16 cellular contexts compared by ENCODE assay signal in genomic region chr2:40329739-40330047, GRCh38.
"Had no signal": no experiment of that assay in that cellular context is flagged by ENCODE, and none has a peak within 500 bp of the region (broad histone marks: within the 10 kb centered on the region; RNA-seq: fewer than 3 reads in every experiment).

No MANE protein-coding gene starts in this region.

- H3K9me3 ChIP-seq: gastrocnemius medialis, testis, vagina had no signal

- DNase-seq: activated CD4-positive, alpha-beta T cell treated with anti-CD3 and anti-CD28 coated beads for 36 hours; activated CD8-positive, alpha-beta memory T cell treated with anti-CD3 and anti-CD28 coated beads, Interleukin-2, amount 50 U/mL, for 4 hours; activated CD8-positive, alpha-beta T cell treated with anti-CD3 and anti-CD28 coated beads for 36 hours; activated naive CD4-positive, alpha-beta T cell treated with anti-CD3 and anti-CD28 coated beads for 36 hours; central memory CD4-positive, alpha-beta T cell; gastrocnemius medialis; natural killer cell; occipital lobe; stimulated activated CD4-positive, alpha-beta T cell treated with anti-CD3 and anti-CD28 coated beads, Interleukin-4, amount 100 ng/mL, for 24 hours; testis had no signal

- H3K36me3 ChIP-seq: gastrocnemius medialis, vagina had no signal

- ATAC-seq: activated CD4-positive, alpha-beta T cell treated with anti-CD3 and anti-CD28 coated beads for 36 hours; activated CD8-positive, alpha-beta T cell treated with anti-CD3 and anti-CD28 coated beads for 36 hours; gastrocnemius medialis; natural killer cell had no signal

- H3K4me3 ChIP-seq: gastrocnemius medialis, hepatocyte, lung, testis, vagina had no signal

- H3K27me3 Mint-ChIP-seq: activated CD4-positive, alpha-beta T cell treated with anti-CD3 and anti-CD28 coated beads for 36 hours; activated CD8-positive, alpha-beta T cell treated with anti-CD3 and anti-CD28 coated beads for 36 hours; progenitor cell of endocrine pancreas; stimulated activated naive CD8-positive, alpha-beta T cell treated with anti-CD3 and anti-CD28 coated beads, Interleukin-15, Interleukin-2, amounts not matched to agents 100 ng/mL and 50 ng/mL, for 24 hours had no signal

- H3K4me3 Mint-ChIP-seq: activated CD4-positive, alpha-beta T cell treated with anti-CD3 and anti-CD28 coated beads for 36 hours; activated CD8-positive, alpha-beta T cell treated with anti-CD3 and anti-CD28 coated beads for 36 hours; activated naive CD4-positive, alpha-beta T cell treated with anti-CD3 and anti-CD28 coated beads for 36 hours; natural killer cell; stimulated activated naive CD8-positive, alpha-beta T cell treated with anti-CD3 and anti-CD28 coated beads, Interleukin-15, Interleukin-2, amounts not matched to agents 100 ng/mL and 50 ng/mL, for 24 hours had no signal

- H3K27me3 ChIP-seq: gastrocnemius medialis, hepatocyte, testis, vagina had no signal

- H3K4me1 ChIP-seq: gastrocnemius medialis had no signal

- H3K27ac Mint-ChIP-seq: activated CD4-positive, alpha-beta T cell treated with anti-CD3 and anti-CD28 coated beads for 36 hours; activated CD8-positive, alpha-beta T cell treated with anti-CD3 and anti-CD28 coated beads for 36 hours; activated naive CD4-positive, alpha-beta T cell treated with anti-CD3 and anti-CD28 coated beads for 36 hours; natural killer cell; progenitor cell of endocrine pancreas; stimulated activated naive CD8-positive, alpha-beta T cell treated with anti-CD3 and anti-CD28 coated beads, Interleukin-15, Interleukin-2, amounts not matched to agents 100 ng/mL and 50 ng/mL, for 24 hours had no signal

- H3K36me3 Mint-ChIP-seq: natural killer cell had no signal

- H3K4me1 Mint-ChIP-seq: natural killer cell had no signal

- H3K27ac ChIP-seq: gastrocnemius medialis, hepatocyte, testis, VCaP had no signal

- H3K9me3 Mint-ChIP-seq: activated CD8-positive, alpha-beta T cell treated with anti-CD3 and anti-CD28 coated beads for 36 hours; stimulated activated naive CD8-positive, alpha-beta T cell treated with anti-CD3 and anti-CD28 coated beads, Interleukin-15, Interleukin-2, amounts not matched to agents 100 ng/mL and 50 ng/mL, for 24 hours had no signal
